8 cellular contexts compared by ENCODE assay signal in genomic region chr1:229342902-229343587, GRCh38. TPM values are rescaled to one million over a fixed set of nuclear protein-coding genes. Genes with fewer than 3 reads are reported as not detected.
DNase-seq lines count a peak whose midpoint lies in the region; ATAC-seq and TF ChIP-seq lines count a peak whose summit lies in the region.

TSS of gene CCSAP (minus strand) at chr1:229343047. CDS start at chr1:229342465, 582 bp downstream.

- ATAC-seq in HG02588 (IDR thresholded peaks at IDR 0.05; ENCODE audit: unreplicated experiment) = peak; percentile 43
- peak; percentile 63 for ATAC-seq in lung (ENCODE audit: insufficient read depth, low FRiP score)

- WGBS in ectodermal cell, 2 experiments = 2% methylated on average over 57 of the region's 57 CpGs
- 0 to 1% methylated on average over 22 to 57 of the region's 57 CpGs for WGBS in lung, 2 donors

- H3K4me3 ChIP-seq in ectodermal cell (ENCODE audit: insufficient read depth, low read depth, low read length) (peak within 1 kb of the TSS; percentile 59), lung (peak within 1 kb of the TSS; percentile 93)

- H3K9me3 ChIP-seq in ectodermal cell (ENCODE audit: control insufficient read depth, low read length) = no peaks in the 10 kb centered on the region
- no peaks in the 10 kb centered on the region for H3K9me3 ChIP-seq in lung (ENCODE audit: control insufficient read depth in 2 of 2, insufficient read depth in 1 of 2, low read length in 1 of 2)

- H3K36me3 ChIP-seq in ectodermal cell (ENCODE audit: control insufficient read depth, insufficient read depth, low read length) = no peaks in the 10 kb centered on the region
- no peaks in the 10 kb centered on the region for H3K36me3 ChIP-seq in lung (ENCODE audit: control insufficient read depth in 2 of 2, insufficient read depth in 2 of 2, low read length in 2 of 2)

- H3K27me3 ChIP-seq in ectodermal cell (ENCODE audit: control insufficient read depth, insufficient read depth, low read length, poor library complexity, severe bottlenecking) (peaks cover 22% of the 10 kb centered on the region), lung (ENCODE audit: control insufficient read depth, insufficient read depth) (no peaks in the 10 kb centered on the region)

- peak within 1 kb of the TSS; percentile 70 for H3K27ac ChIP-seq in ectodermal cell (ENCODE audit: insufficient read depth, low read depth, low read length, poor library complexity, severe bottlenecking)
- peak within 1 kb of the TSS; percentile 74 to 93 for H3K27ac ChIP-seq in lung (ENCODE audit: low read depth in 1 of 2, low read length in 1 of 2)

- DNase-seq in NCI-H2107 treated with DMSO at 0.1 percent for 48 hours (lab: John Stamatoyannopoulos, UW; ENCODE audit: unreplicated experiment) (peak; percentile 41), NCI-H2107 (lab: John Stamatoyannopoulos, UW) (no peak), NAMALWA (ENCODE audit: low spot score) (peak; percentile 54), lung (ENCODE audit: low spot score) (no peak)
- DNase-seq in activated CD4-positive, alpha-beta T cell treated with anti-CD3 and anti-CD28 coated beads, Interleukin-2, amount 50 U/mL, for 24 hours (ENCODE audit: low read depth in 1 of 2, low spot score in 1 of 2) = peak; percentile 13 to 26
- DNase-seq in stimulated activated CD8-positive, alpha-beta memory T cell treated with anti-CD3 and anti-CD28 coated beads, Interleukin-12 subunit alpha, Interleukin-12 subunit beta, amount 100 ng/mL, for 24 hours (ENCODE audit: extremely low read depth) = peak; percentile 12

- H3K4me1 ChIP-seq in ectodermal cell (ENCODE audit: control insufficient read depth, insufficient read depth, low read length) (no peaks in the 10 kb centered on the region), lung (ENCODE audit: control insufficient read depth in 2 of 2, insufficient read depth in 2 of 2, low read length in 2 of 2) (peaks cover 0 to 4% of the 10 kb centered on the region in 2 donors)

- no peak for TF ChIP-seq CTCF in lung (IDR thresholded peaks at IDR 0.05; ENCODE audit: control extremely low read depth, extremely low read depth)

RNA-seq across cellular contexts. Expression of gene CCSAP, which starts in this region (rescaled TPM):
- 12.3 TPM for polyA plus RNA-seq in ectodermal cell (2013, experiment 1 of 4)
- polyA plus RNA-seq in ectodermal cell (2013, experiment 2 of 4) = 12.3 TPM
- polyA plus RNA-seq in ectodermal cell (2013, experiment 3 of 4) = 11.4 TPM
- 11.4 TPM for polyA plus RNA-seq in ectodermal cell (2013, experiment 4 of 4)
- total RNA-seq in lung = 10 to 100 TPM in 1 of 2 donors, 1 to 10 TPM in 1; 5.3 to 11.1 TPM
- 1 to 10 TPM; 1.6 to 3.8 TPM for polyA plus RNA-seq in lung

Comparison
In these comparisons a context has a peak if more than half of its experiments do, and no peak if none do; other contexts are left out.
1. DNase-seq: peak in NCI-H2107 treated with DMSO at 0.1 percent for 48 hours (single experiment), NAMALWA (single experiment), activated CD4-positive, alpha-beta T cell treated with anti-CD3 and anti-CD28 coated beads, Interleukin-2, amount 50 U/mL, for 24 hours (2 of 2) and stimulated activated CD8-positive, alpha-beta memory T cell treated with anti-CD3 and anti-CD28 coated beads, Interleukin-12 subunit alpha, Interleukin-12 subunit beta, amount 100 ng/mL, for 24 hours (single experiment); none in NCI-H2107 (single experiment) and lung (single experiment).